8 cellular contexts compared by ENCODE assay signal in the genomic region with DNA sequence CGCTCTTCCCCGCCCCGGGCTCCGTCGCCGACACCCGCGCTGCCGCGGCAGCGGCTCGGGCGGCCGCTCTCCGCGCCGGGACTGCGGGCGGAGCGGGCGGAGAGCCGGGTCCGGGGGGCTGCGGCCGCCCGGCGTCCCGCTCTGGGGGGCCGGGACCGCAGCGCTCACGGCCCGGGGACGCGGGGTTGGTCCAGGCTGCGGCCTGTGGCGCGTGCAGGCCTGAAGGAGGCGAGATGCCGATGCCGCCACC. TPM values are rescaled to one million over a fixed set of nuclear protein-coding genes. Genes with fewer than 3 reads are reported as not detected.
A peak's percentile ranks its signal among the peaks of the same experiment; 100 is the strongest.
DNase-seq lines count a peak whose midpoint lies in the region; ATAC-seq and TF ChIP-seq lines count a peak whose summit lies in the region.

No MANE protein-coding gene starts in this region.

- peak; percentile 21; the same call in 1 of the 2 replicates for TF ChIP-seq CTCF in VCaP (conservative IDR thresholded peaks at IDR 0.05)
- TF ChIP-seq CTCF in smooth muscle cell (IDR thresholded peaks at IDR 0.05; ENCODE audit: borderline replicate concordance, insufficient read depth, poor library complexity, severe bottlenecking) = no peak

- H3K4me3 ChIP-seq in iPS DF 6.9 (ENCODE audit: low read length) (peak overlapping the region; percentile 87), smooth muscle cell (peak overlapping the region; percentile 93)

- no peaks in the 10 kb centered on the region for H3K27me3 Mint-ChIP-seq in activated naive CD8-positive, alpha-beta T cell treated with anti-CD3 and anti-CD28 coated beads for 36 hours

- WGBS in iPS DF 6.9 (ENCODE audit: insufficient coverage, insufficient read length) = no CpG with 5 or more reads among the region's 41 CpGs
- WGBS in smooth muscle cell (ENCODE audit: low lambda C conversion rate) = 1% methylated on average over 15 of the region's 41 CpGs

- H3K4me1 ChIP-seq in iPS DF 6.9 (ENCODE audit: control insufficient read depth, insufficient read depth, low read length) (peaks cover 9% of the 10 kb centered on the region; the same call in 1 of the 2 replicates), smooth muscle cell (ENCODE audit: low read depth) (peaks cover 19% of the 10 kb centered on the region)

- peaks cover 1% of the 10 kb centered on the region for H3K36me3 Mint-ChIP-seq in activated naive CD8-positive, alpha-beta T cell treated with anti-CD3 and anti-CD28 coated beads for 36 hours

- H4K20me1 ChIP-seq in smooth muscle cell (ENCODE audit: low read depth) = peaks cover 31% of the 10 kb centered on the region

- H3K27ac Mint-ChIP-seq in activated naive CD8-positive, alpha-beta T cell treated with anti-CD3 and anti-CD28 coated beads for 36 hours = no peak overlapping the region

- peak; percentile 15 for ATAC-seq in GM18858 (IDR thresholded peaks at IDR 0.05; ENCODE audit: unreplicated experiment)
- no peak for ATAC-seq in HG02763 (IDR thresholded peaks at IDR 0.05; ENCODE audit: unreplicated experiment)

- H3K36me3 ChIP-seq in iPS DF 6.9 (ENCODE audit: control insufficient read depth, insufficient read depth, low read length) (peaks cover 2% of the 10 kb centered on the region), smooth muscle cell (ENCODE audit: low read depth) (no peaks in the 10 kb centered on the region)

- H3K9me3 Mint-ChIP-seq in activated naive CD8-positive, alpha-beta T cell treated with anti-CD3 and anti-CD28 coated beads for 36 hours = no peaks in the 10 kb centered on the region

- H3K79me2 ChIP-seq in smooth muscle cell (ENCODE audit: low read depth) = peaks cover 25% of the 10 kb centered on the region

- H3K9me3 ChIP-seq in iPS DF 6.9 (ENCODE audit: control insufficient read depth, insufficient read depth, low read length) (no peaks in the 10 kb centered on the region), smooth muscle cell (replicated peaks; ENCODE audit: low read depth) (no peaks in the 10 kb centered on the region)

- DNase-seq in iPS DF 6.9 (ENCODE audit: low read depth, low spot score) (no peak), smooth muscle cell (lab: John Stamatoyannopoulos, UW; ENCODE audit: unreplicated experiment) (no peak), NCI-H1417 treated with DMSO at 0.1 percent for 48 hours (lab: John Stamatoyannopoulos, UW) (no peak)
- DNase-seq in activated CD4-positive, alpha-beta T cell treated with anti-CD3 and anti-CD28 coated beads, Interleukin-2, amount 50 U/mL, for 1 hour = no peak
- DNase-seq in activated naive CD8-positive, alpha-beta T cell treated with anti-CD3 and anti-CD28 coated beads for 36 hours = no peak

- H3K4me1 Mint-ChIP-seq in activated naive CD8-positive, alpha-beta T cell treated with anti-CD3 and anti-CD28 coated beads for 36 hours = peaks cover 43% of the 10 kb centered on the region

- peak overlapping the region; percentile 93 for H2AFZ ChIP-seq in smooth muscle cell (ENCODE audit: low read depth)

- H3K27me3 ChIP-seq in iPS DF 6.9 (ENCODE audit: control insufficient read depth, insufficient read depth, low read length) (no peaks in the 10 kb centered on the region), smooth muscle cell (ENCODE audit: low read depth) (no peaks in the 10 kb centered on the region)

- H3F3A ChIP-seq in smooth muscle cell (ENCODE audit: low read depth) = no peaks in the 10 kb centered on the region

- H3K27ac ChIP-seq in VCaP (peak overlapping the region; percentile 97), iPS DF 6.9 (ENCODE audit: low read length) (no peak overlapping the region), smooth muscle cell (ENCODE audit: low read depth) (no peak overlapping the region)

- peak overlapping the region; percentile 53 for H3K9ac ChIP-seq in smooth muscle cell (ENCODE audit: low read depth)

- H3K4me2 ChIP-seq in smooth muscle cell = peak overlapping the region; percentile 99

- no peak overlapping the region for H3K4me3 Mint-ChIP-seq in activated naive CD8-positive, alpha-beta T cell treated with anti-CD3 and anti-CD28 coated beads for 36 hours

RNA-seq across cellular contexts. Expression of gene GALNT7, which starts 0.5 kb away (rescaled TPM):
- total RNA-seq in smooth muscle cell = 22.0 and 33.4 TPM in 2 replicates
- polyA plus RNA-seq in smooth muscle cell = 8.1 and 9.0 TPM in 2 replicates
- total RNA-seq in activated naive CD8-positive, alpha-beta T cell treated with anti-CD3 and anti-CD28 coated beads for 36 hours = 10 to 100 TPM; 14.3 to 14.7 TPM
